In the genomic region with DNA sequence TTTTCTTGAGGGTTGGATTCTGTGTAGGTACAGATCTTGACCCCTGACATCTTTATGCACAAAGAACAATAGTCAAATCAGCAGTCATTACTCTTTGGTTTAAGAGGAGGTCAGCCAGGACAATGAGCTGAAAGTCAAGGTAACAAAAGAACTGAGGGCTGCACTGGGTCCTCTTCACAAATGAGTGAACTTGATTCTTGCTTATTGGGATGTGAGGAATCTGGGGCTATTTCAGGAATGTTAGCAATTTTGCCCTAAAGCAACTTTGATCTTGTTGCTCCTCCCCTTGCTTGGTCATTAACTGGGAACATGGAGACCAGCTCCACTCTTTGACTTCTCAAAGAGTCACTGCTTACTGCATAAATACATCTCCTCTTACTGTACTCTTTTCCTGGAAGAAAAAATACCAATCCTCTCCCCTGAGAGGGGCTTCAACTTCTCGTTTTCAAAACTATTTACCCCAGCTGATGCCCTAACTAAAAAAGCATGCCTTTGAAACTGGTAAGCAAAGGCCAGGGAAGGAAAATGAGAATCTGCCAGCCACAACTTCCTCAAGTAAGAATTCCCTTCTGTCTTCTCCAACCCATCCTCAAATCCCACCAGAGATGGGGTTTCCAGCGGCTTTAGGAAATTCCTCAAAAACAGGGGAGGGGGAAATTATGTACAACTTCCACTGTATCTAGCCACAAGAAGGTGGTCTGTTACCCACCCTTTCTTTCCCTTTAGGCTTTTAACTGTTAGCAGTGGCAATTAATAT, we compare ENCODE assay signal across 13 cellular contexts.
DNase-seq lines count a peak whose midpoint lies in the region; FAIRE-seq and TF ChIP-seq lines count a peak whose summit lies in the region.
"Had no signal": no experiment of that assay in that cellular context is flagged by ENCODE, and none has a peak within 500 bp of the region (broad histone marks: within the 10 kb centered on the region; RNA-seq: fewer than 3 reads in every experiment).

No MANE protein-coding gene starts in this region.

- H3K4me3 ChIP-seq in adipocyte (ENCODE audit: low read length) (no peak overlapping the region), thyroid gland (replicated peaks in 1 of 3) (no peak overlapping the region)
- H3K4me3 ChIP-seq: gastrocnemius medialis, pancreas, stomach had no signal

- WGBS in thyroid gland, 2 donors, result 57 to 68% methylated on average over 2 of the region's 2 CpGs

- H3K36me3 ChIP-seq in adipocyte (ENCODE audit: control insufficient read depth, insufficient read depth, low read length, severe bottlenecking) (no peaks in the 10 kb centered on the region), thyroid gland (no peaks in the 10 kb centered on the region)
- H3K36me3 ChIP-seq: gastrocnemius medialis, pancreas, stomach had no signal

- peak in 1 of 2 donors; percentile 32 for TF ChIP-seq POLR2A in thyroid gland (IDR thresholded peaks at IDR 0.05)

- intact Hi-C loops in thyroid gland (cut with DNase I), result no loop called here

- no peaks in the 10 kb centered on the region for H3K9me3 ChIP-seq in adipocyte (ENCODE audit: control insufficient read depth, low read length)
- H3K9me3 ChIP-seq in thyroid gland, result no peaks in the 10 kb centered on the region
- H3K9me3 ChIP-seq: gastrocnemius medialis, pancreas, stomach had no signal

- TF ChIP-seq CTCF in thyroid gland (IDR thresholded peaks at IDR 0.05), result no peak

- FAIRE-seq in HTR-8/SVneo (lab: Jason Lieb, UNC), result peak; percentile 20
- FAIRE-seq: pancreas had no signal

- H3K27ac ChIP-seq in thyroid gland, result peak overlapping the region; percentile 79 to 93 (median 79)
- H3K27ac ChIP-seq: gastrocnemius medialis, pancreas, stomach had no signal

- DNase-seq in HTR-8/SVneo (ENCODE audit: insufficient read length, low spot score) (peak; percentile 51), adipocyte (ENCODE audit: low read depth) (peak; percentile 50), iPS DF 19.7 (ENCODE audit: low read depth, low spot score) (peak; percentile 63), thyroid gland (peak; percentile 49 to 54), NCI-H187 treated with DMSO at 0.1 percent for 48 hours (lab: John Stamatoyannopoulos, UW) (no peak), COR-L47 (lab: John Stamatoyannopoulos, UW) (no peak)
- no peak for DNase-seq in stimulated activated CD4-positive, alpha-beta T cell treated with anti-CD3 and anti-CD28 coated beads, Interleukin-15, amount 100 ng/mL, for 24 hours
- DNase-seq: activated CD4-positive, alpha-beta T cell treated with anti-CD3 and anti-CD28 coated beads, Interleukin-2, amount 50 U/mL, for 48 hours; gastrocnemius medialis; NCI-H524; pancreas; stimulated activated CD4-positive, alpha-beta T cell treated with anti-CD3 and anti-CD28 coated beads, Interleukin-4, amount 100 ng/mL, for 24 hours; stomach had no signal

- H3K4me1 ChIP-seq in adipocyte (ENCODE audit: control insufficient read depth, insufficient read depth, low read length) (peaks cover 29% of the 10 kb centered on the region), thyroid gland (peaks cover 13 to 27% of the 10 kb centered on the region in 2 donors)
- H3K4me1 ChIP-seq: gastrocnemius medialis had no signal

- H3K9ac ChIP-seq in adipocyte (ENCODE audit: low read length), result no peak overlapping the region

- H3K27me3 ChIP-seq in adipocyte (replicated peaks; ENCODE audit: control insufficient read depth, insufficient read depth, low read length) (no peaks in the 10 kb centered on the region), thyroid gland (no peaks in the 10 kb centered on the region)
- H3K27me3 ChIP-seq: gastrocnemius medialis, pancreas, stomach had no signal

Comparison
In these comparisons a context has a peak if more than half of its experiments do, and no peak if none do; other contexts are left out.
1. DNase-seq: peak in HTR-8/SVneo (single experiment), adipocyte (single experiment), iPS DF 19.7 (single experiment) and thyroid gland (2 of 2); none in NCI-H187 treated with DMSO at 0.1 percent for 48 hours (single experiment), stimulated activated CD4-positive, alpha-beta T cell treated with anti-CD3 and anti-CD28 coated beads, Interleukin-15, amount 100 ng/mL, for 24 hours (single experiment) and COR-L47 (single experiment).